In the genomic region with DNA sequence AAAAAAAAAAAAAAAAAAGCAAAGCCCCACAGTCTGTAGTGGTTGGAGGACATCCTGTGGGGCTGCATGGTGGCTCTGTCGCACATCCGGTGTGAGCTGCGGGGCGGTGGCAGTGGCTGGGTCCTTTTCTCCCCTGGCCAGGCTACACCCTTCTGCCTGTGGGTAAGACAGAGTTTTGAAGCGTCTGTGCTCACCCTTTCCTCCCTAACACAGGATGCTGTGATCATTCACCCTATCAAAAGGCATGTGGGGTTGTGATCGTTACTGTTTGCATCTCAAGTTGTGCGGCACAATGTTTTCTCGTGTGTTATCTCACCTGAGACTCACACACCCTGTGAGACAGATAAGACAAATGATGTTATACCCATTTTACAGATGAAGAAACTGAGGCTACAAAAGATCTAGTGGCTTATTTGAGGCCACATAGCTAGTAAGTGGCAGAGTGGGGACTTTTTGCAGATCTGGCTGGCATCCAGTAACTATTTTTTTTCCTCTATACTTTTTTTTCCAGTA, we compare ENCODE assay signal across 8 cellular contexts. TPM values are rescaled to one million over a fixed set of nuclear protein-coding genes. Genes with fewer than 3 reads are reported as not detected.
DNase-seq lines count a peak whose midpoint lies in the region; ATAC-seq and TF ChIP-seq lines count a peak whose summit lies in the region.

No MANE protein-coding gene starts in this region.

- peaks cover 0 to 36% (median 11%) of the 10 kb centered on the region in 3 donors for H3K36me3 Mint-ChIP-seq in CD8-positive, alpha-beta memory T cell

- H3K27me3 ChIP-seq in CD8-positive, alpha-beta memory T cell (ENCODE audit: insufficient read depth, low read length, poor library complexity, severe bottlenecking) = no peaks in the 10 kb centered on the region
- H3K27me3 ChIP-seq in thymus (ENCODE audit: control insufficient read depth, insufficient read depth) (no peaks in the 10 kb centered on the region), brain microvascular endothelial cell (replicated peaks) (no peaks in the 10 kb centered on the region)

- POLR2A ChIA-PET in CD8-positive, alpha-beta memory T cell (lab: Charles Lee) = interaction anchor here (0.9 to 16.3 kb wide), 12 partner anchors 9 to 62 kb away, joined by 3 to 182 read pairs (median 10); a partner anchor contains a TSS
- POLR2A ChIA-PET in OCI-LY7 (lab: Charles Lee) = interaction anchor here (0.7 to 4.3 kb wide), 8 partner anchors 10 to 236 kb away, joined by 3 to 26 read pairs (median 3); a partner anchor contains a TSS

- WGBS in thymus = 13% methylated on average over 8 of the region's 8 CpGs

- H3K36me3 ChIP-seq in CD8-positive, alpha-beta memory T cell (ENCODE audit: insufficient read depth, low read length) = no peaks in the 10 kb centered on the region
- H3K36me3 ChIP-seq in OCI-LY7 (ENCODE audit: insufficient read depth, low read length) (no peaks in the 10 kb centered on the region), thymus (ENCODE audit: control insufficient read depth, insufficient read depth) (peaks cover 11% of the 10 kb centered on the region), brain microvascular endothelial cell (replicated peaks) (no peaks in the 10 kb centered on the region)

- CTCF ChIA-PET in CD8-positive, alpha-beta memory T cell (lab: Charles Lee) = interaction anchor here (0.7 to 13.7 kb wide), 15 partner anchors 8 to 86 kb away, joined by 3 to 222 read pairs (median 6); a partner anchor contains a TSS
- CTCF ChIA-PET in OCI-LY7 (lab: Charles Lee; ENCODE audit: unreplicated experiment) = interaction anchor here (0.6 kb wide), 1 partner anchor 52 kb away, joined by 3 read pairs; no protein-coding TSS in a partner anchor

- TF ChIP-seq CTCF in OCI-LY7 (conservative IDR thresholded peaks at IDR 0.05; ENCODE audit: low read length) = no peak
- TF ChIP-seq CTCF in brain microvascular endothelial cell (IDR thresholded peaks at IDR 0.05; ENCODE audit: low read depth, low read length, missing control alignments) = no peak

- peak overlapping the region; percentile 62 for H3K27ac ChIP-seq in CD8-positive, alpha-beta memory T cell (ENCODE audit: low read depth, low read length)
- H3K27ac ChIP-seq in OCI-LY7 (ENCODE audit: low read depth, low read length, poor library complexity, severe bottlenecking) = peak overlapping the region; percentile 37
- peak overlapping the region; percentile 58 for H3K27ac ChIP-seq in thymus (ENCODE audit: low read depth)
- no peak overlapping the region for H3K27ac ChIP-seq in brain microvascular endothelial cell

- peak; percentile 65 for ATAC-seq in GM21717 (IDR thresholded peaks at IDR 0.05; ENCODE audit: unreplicated experiment)

- H3K79me2 ChIP-seq in OCI-LY7 (ENCODE audit: insufficient read depth, low read depth, low read length) = no peaks in the 10 kb centered on the region

- no peaks in the 10 kb centered on the region for H3K9me2 ChIP-seq in OCI-LY7 (ENCODE audit: insufficient read depth, low read length)

- no peaks in the 10 kb centered on the region for H3K9me3 ChIP-seq in CD8-positive, alpha-beta memory T cell (ENCODE audit: low read length)
- H3K9me3 ChIP-seq in OCI-LY7 (ENCODE audit: low read length) (no peaks in the 10 kb centered on the region), thymus (ENCODE audit: control insufficient read depth) (no peaks in the 10 kb centered on the region)

- peak overlapping the region; percentile 46 for H3K4me2 ChIP-seq in OCI-LY7 (ENCODE audit: low read length)

- H3K27ac Mint-ChIP-seq in CD8-positive, alpha-beta memory T cell = peak overlapping the region; percentile 93 to 99 (median 96)

- H2AFZ ChIP-seq in OCI-LY7 (ENCODE audit: low read length) = peak overlapping the region; percentile 21; the same call in 1 of the 2 replicates

- intact Hi-C loops in OCI-LY7 (cut with micrococcal nuclease; ENCODE audit: unreplicated experiment) = no loop called here

- peaks cover 86% of the 10 kb centered on the region for H3K4me1 ChIP-seq in CD8-positive, alpha-beta memory T cell (ENCODE audit: insufficient read depth, low read length)
- H3K4me1 ChIP-seq in OCI-LY7 (ENCODE audit: insufficient read depth, low read length, poor library complexity, severe bottlenecking) = peaks cover 49% of the 10 kb centered on the region
- peaks cover 20% of the 10 kb centered on the region for H3K4me1 ChIP-seq in thymus (ENCODE audit: control insufficient read depth, insufficient read depth, low read length)

- no peak overlapping the region for H3K4me3 ChIP-seq in CD8-positive, alpha-beta memory T cell (ENCODE audit: low read length)
- H3K4me3 ChIP-seq in OCI-LY7 (ENCODE audit: low read depth, low read length, poor library complexity, severe bottlenecking) = no peak overlapping the region
- no peak overlapping the region for H3K4me3 ChIP-seq in thymus (ENCODE audit: low read length)
- H3K4me3 ChIP-seq in brain microvascular endothelial cell (ENCODE audit: low read depth, low read length) = no peak overlapping the region

- H3K27me3 Mint-ChIP-seq in CD8-positive, alpha-beta memory T cell = peaks cover 0 to 9% of the 10 kb centered on the region in 2 donors

- no TSS peak for BruUV-seq in OCI-LY7 (replicated peaks; lab: Mats Ljungman, UMichigan)

- H4K20me1 ChIP-seq in OCI-LY7 (ENCODE audit: insufficient read depth, low read length) = no peaks in the 10 kb centered on the region

- in situ Hi-C loops in brain microvascular endothelial cell (cut with HindIII; ENCODE audit: low pct_ligation_motif_present, low sequenced_read_pairs) = no loop called here

- H3K4me3 Mint-ChIP-seq in CD8-positive, alpha-beta memory T cell = peak overlapping the region; percentile 39 to 86 (median 64)

- peaks cover 0 to 5% (median 0%) of the 10 kb centered on the region in 5 donors for H3K9me3 Mint-ChIP-seq in CD8-positive, alpha-beta memory T cell

- peak; percentile 81 to 96 (median 89) for DNase-seq in CD8-positive, alpha-beta memory T cell
- DNase-seq in OCI-LY7 (ENCODE audit: low spot score) (peak; percentile 78), NCI-H446 (lab: John Stamatoyannopoulos, UW) (no peak), brain microvascular endothelial cell (no peak), NCI-H2227 (lab: John Stamatoyannopoulos, UW; ENCODE audit: unreplicated experiment) (no peak)
- DNase-seq in central memory CD4-positive, alpha-beta T cell = peak; percentile 96

- H3K4me1 Mint-ChIP-seq in CD8-positive, alpha-beta memory T cell = peaks cover 87 to 99% (median 97%) of the 10 kb centered on the region in 3 donors

RNA-seq across cellular contexts. Expression of a gene that starts 17.5 kb away (rescaled TPM):
- 100 to 1,000 TPM; 115 to 121 TPM for total RNA-seq in CD8-positive, alpha-beta memory T cell
- 204 TPM for polyA plus RNA-seq in CD8-positive, alpha-beta memory T cell
- 25.9 and 39.4 TPM in 2 replicates for total RNA-seq in OCI-LY7 (2014; rRNA removed; shearing (Covaris generic))
- 24.8 and 32.3 TPM in 2 replicates for total RNA-seq in OCI-LY7 (2022)
- 47.7 TPM for polyA plus RNA-seq in thymus

Comparison
In these comparisons a context has a peak if more than half of its experiments do, and no peak if none do; other contexts are left out.
1. DNase-seq: peak in CD8-positive, alpha-beta memory T cell (5 of 5), OCI-LY7 (single experiment) and central memory CD4-positive, alpha-beta T cell (single experiment); none in NCI-H446 (0 of 2), brain microvascular endothelial cell (single experiment) and NCI-H2227 (single experiment).